In genomic region chr15:99090011-99090699, GRCh38 we compare ENCODE assay signal across 9 cellular contexts. TPM values are rescaled to one million over a fixed set of nuclear protein-coding genes. Genes with fewer than 3 reads are reported as not detected.
DNase-seq lines count a peak whose midpoint lies in the region; ATAC-seq, FAIRE-seq and TF ChIP-seq lines count a peak whose summit lies in the region.
"Had no signal": no experiment of that assay in that cellular context is flagged by ENCODE, and none has a peak within 500 bp of the region (broad histone marks: within the 10 kb centered on the region; RNA-seq: fewer than 3 reads in every experiment).

No MANE protein-coding gene starts in this region.

- no peaks in the 10 kb centered on the region for H3K27me3 Mint-ChIP-seq in activated CD4-positive, alpha-beta memory T cell treated with anti-CD3 and anti-CD28 coated beads for 36 hours
- peaks cover 11% of the 10 kb centered on the region for H3K27me3 Mint-ChIP-seq in activated CD4-positive, alpha-beta memory T cell treated with anti-CD3 and anti-CD28 coated beads, Interleukin-2, amount 10 ng/mL, durations not matched to agents 7 days and 5 days

- peaks cover 25% of the 10 kb centered on the region for H3K4me1 ChIP-seq in KMS-11 (ENCODE audit: low read depth, poor library complexity, severe bottlenecking)
- peaks cover 19% of the 10 kb centered on the region for H3K4me1 ChIP-seq in psoas muscle

- H3K4me3 Mint-ChIP-seq in activated CD4-positive, alpha-beta memory T cell treated with anti-CD3 and anti-CD28 coated beads for 36 hours: no peak overlapping the region
- H3K4me3 Mint-ChIP-seq in activated CD4-positive, alpha-beta memory T cell treated with anti-CD3 and anti-CD28 coated beads, Interleukin-2, amount 10 ng/mL, durations not matched to agents 7 days and 5 days: no peak overlapping the region

- peak; percentile 29 for DNase-seq in activated CD4-positive, alpha-beta memory T cell treated with anti-CD3 and anti-CD28 coated beads for 36 hours
- no peak for DNase-seq in activated CD4-positive, alpha-beta memory T cell treated with anti-CD3 and anti-CD28 coated beads, Interleukin-2, amount 10 ng/mL, durations not matched to agents 7 days and 5 days
- no peak for DNase-seq in psoas muscle
- no peak for DNase-seq in AML-193 (lab: John Stamatoyannopoulos, UW)
- DNase-seq in NCI-H1436 (lab: John Stamatoyannopoulos, UW): no peak
- no peak for DNase-seq in urothelium cell line (ENCODE audit: low spot score)
- DNase-seq: mammary epithelial cell had no signal

- no peaks in the 10 kb centered on the region for H3K27me3 ChIP-seq in KMS-11 (ENCODE audit: insufficient read depth, low read depth)
- no peaks in the 10 kb centered on the region for H3K27me3 ChIP-seq in psoas muscle (ENCODE audit: insufficient read depth in 3 of 3, low read length in 2 of 3)

- no peaks in the 10 kb centered on the region for H3K79me2 ChIP-seq in KMS-11 (ENCODE audit: insufficient read depth, low read depth)

- peak overlapping the region; percentile 75 for H3K4me2 ChIP-seq in KMS-11

- peak overlapping the region; percentile 65 for H2AFZ ChIP-seq in KMS-11 (ENCODE audit: low read depth)

- H3K4me1 Mint-ChIP-seq in activated CD4-positive, alpha-beta memory T cell treated with anti-CD3 and anti-CD28 coated beads for 36 hours (ENCODE audit: low read depth): peaks cover 6% of the 10 kb centered on the region
- H3K4me1 Mint-ChIP-seq in activated CD4-positive, alpha-beta memory T cell treated with anti-CD3 and anti-CD28 coated beads, Interleukin-2, amount 10 ng/mL, durations not matched to agents 7 days and 5 days: peaks cover 6% of the 10 kb centered on the region

- CTCF ChIA-PET in activated CD4-positive, alpha-beta memory T cell treated with anti-CD3 and anti-CD28 coated beads for 36 hours (lab: Charles Lee): interaction anchor here (1.4 kb wide), 1 partner anchor 15 kb away, joined by 3 read pairs; the partner anchor contains the start of gene SYNM
- CTCF ChIA-PET in activated CD4-positive, alpha-beta memory T cell treated with anti-CD3 and anti-CD28 coated beads, Interleukin-2, amount 10 ng/mL, durations not matched to agents 7 days and 5 days (lab: Charles Lee): no interaction called here

- POLR2A ChIA-PET in activated CD4-positive, alpha-beta memory T cell treated with anti-CD3 and anti-CD28 coated beads for 36 hours (lab: Charles Lee): no interaction called here
- POLR2A ChIA-PET in activated CD4-positive, alpha-beta memory T cell treated with anti-CD3 and anti-CD28 coated beads, Interleukin-2, amount 10 ng/mL, durations not matched to agents 7 days and 5 days (lab: Charles Lee): no interaction called here

- intact Hi-C loops in activated CD4-positive, alpha-beta memory T cell treated with anti-CD3 and anti-CD28 coated beads for 36 hours (cut with micrococcal nuclease): no loop called here
- intact Hi-C loops in psoas muscle (cut with DNase I): no loop called here

- no peaks in the 10 kb centered on the region for H3K9me3 ChIP-seq in psoas muscle

- no peak for FAIRE-seq in urothelium cell line (lab: Jason Lieb, UNC)

- no peak overlapping the region for H3K4me3 ChIP-seq in KMS-11 (IDR thresholded peaks at IDR 0.05; ENCODE audit: insufficient read depth, low read depth, low read length)
- H3K4me3 ChIP-seq in psoas muscle: no peak overlapping the region

- no peaks in the 10 kb centered on the region for H3K9me3 Mint-ChIP-seq in activated CD4-positive, alpha-beta memory T cell treated with anti-CD3 and anti-CD28 coated beads for 36 hours
- H3K9me3 Mint-ChIP-seq in activated CD4-positive, alpha-beta memory T cell treated with anti-CD3 and anti-CD28 coated beads, Interleukin-2, amount 10 ng/mL, durations not matched to agents 7 days and 5 days: no peaks in the 10 kb centered on the region

- peak; percentile 99 for ATAC-seq in HG02588 (IDR thresholded peaks at IDR 0.05; ENCODE audit: unreplicated experiment)
- no peak for ATAC-seq in psoas muscle

- no peaks in the 10 kb centered on the region for H3K36me3 ChIP-seq in KMS-11 (ENCODE audit: insufficient read depth)
- H3K36me3 ChIP-seq in psoas muscle (ENCODE audit: insufficient read depth in 1 of 2, low read depth in 1 of 2): no peaks in the 10 kb centered on the region

- no peaks in the 10 kb centered on the region for H4K20me1 ChIP-seq in KMS-11 (ENCODE audit: insufficient read depth)

- no peak overlapping the region for H3K27ac Mint-ChIP-seq in activated CD4-positive, alpha-beta memory T cell treated with anti-CD3 and anti-CD28 coated beads for 36 hours
- H3K27ac Mint-ChIP-seq in activated CD4-positive, alpha-beta memory T cell treated with anti-CD3 and anti-CD28 coated beads, Interleukin-2, amount 10 ng/mL, durations not matched to agents 7 days and 5 days: no peak overlapping the region

- H3K36me3 Mint-ChIP-seq in activated CD4-positive, alpha-beta memory T cell treated with anti-CD3 and anti-CD28 coated beads for 36 hours: no peaks in the 10 kb centered on the region
- H3K36me3 Mint-ChIP-seq in activated CD4-positive, alpha-beta memory T cell treated with anti-CD3 and anti-CD28 coated beads, Interleukin-2, amount 10 ng/mL, durations not matched to agents 7 days and 5 days (ENCODE audit: low read depth): no peaks in the 10 kb centered on the region

- peak overlapping the region; percentile 90 for H3K27ac ChIP-seq in KMS-11
- H3K27ac ChIP-seq in psoas muscle: peak overlapping the region; percentile 77

- WGBS in psoas muscle, 3 donors: 55 to 66% (median 61%) methylated on average over 3 of the region's 3 CpGs

- H3K9ac ChIP-seq in KMS-11: peak overlapping the region; percentile 56; the same call in 1 of the 2 replicates

- TF ChIP-seq CTCF in KMS-11 (conservative IDR thresholded peaks at IDR 0.05; ENCODE audit: low read depth, low read length) (no peak), psoas muscle (IDR thresholded peaks at IDR 0.05) (no peak)

RNA-seq across cellular contexts. Expression of gene SYNM, which starts 14.7 kb away (rescaled TPM):
- total RNA-seq in activated CD4-positive, alpha-beta memory T cell treated with anti-CD3 and anti-CD28 coated beads for 36 hours: 1 to 10 TPM; 2.6 to 2.7 TPM
- 1 to 10 TPM; 5.5 to 5.7 TPM for total RNA-seq in activated CD4-positive, alpha-beta memory T cell treated with anti-CD3 and anti-CD28 coated beads, Interleukin-2, amount 10 ng/mL, durations not matched to agents 7 days and 5 days
- total RNA-seq in psoas muscle: 100 to 1,000 TPM; 288 to 380 (median 349) TPM
- 100 to 1,000 TPM in 2 of 3 donors, 10 to 100 TPM in 1; 77.5 to 291 (median 121) TPM for polyA plus RNA-seq in psoas muscle

Comparison
In these comparisons a context has a peak if more than half of its experiments do, and no peak if none do; other contexts are left out.
1. RNA of gene SYNM, which starts 14.7 kb away (total RNA-seq): 288 to 380 TPM in psoas muscle; 5.5 to 5.7 TPM in activated CD4-positive, alpha-beta memory T cell treated with anti-CD3 and anti-CD28 coated beads, Interleukin-2, amount 10 ng/mL, durations not matched to agents 7 days and 5 days and 2.6 to 2.7 TPM in activated CD4-positive, alpha-beta memory T cell treated with anti-CD3 and anti-CD28 coated beads for 36 hours; every median in the first group is over 10 times any median in the second.